In genomic region chr19:54218259-54218658, GRCh38 we compare ENCODE assay signal across 25 cellular contexts. TPM values are rescaled to one million over a fixed set of nuclear protein-coding genes. Genes with fewer than 3 reads are reported as not detected.
DNase-seq lines count a peak whose midpoint lies in the region; ATAC-seq and TF ChIP-seq lines count a peak whose summit lies in the region.
"Had no signal": no experiment of that assay in that cellular context is flagged by ENCODE, and none has a peak within 500 bp of the region (broad histone marks: within the 10 kb centered on the region; RNA-seq: fewer than 3 reads in every experiment).

No MANE protein-coding gene starts in this region.

- H3K4ac ChIP-seq in trophoblast cell (ENCODE audit: low read depth, low read length), result no peak overlapping the region

- H3K23ac ChIP-seq in trophoblast cell (ENCODE audit: low read length), result no peak overlapping the region

- H3K4me3 ChIP-seq in trophoblast cell (ENCODE audit: low read depth, low read length), result no peak overlapping the region
- H3K4me3 ChIP-seq: GM12878, HAP-1, K562 had no signal

- peak overlapping the region; percentile 50 for H3K9ac ChIP-seq in trophoblast cell (ENCODE audit: low read length)

- H4K91ac ChIP-seq in trophoblast cell (ENCODE audit: low read depth, low read length), result no peak overlapping the region

- intact Hi-C loops in activated CD4-positive, alpha-beta T cell treated with anti-CD3 and anti-CD28 coated beads, Interleukin-2, amount 10 ng/mL, durations not matched to agents 24 days and 14 days (cut with micrococcal nuclease), result no loop called here
- intact Hi-C loops in dendritic cell treated with granulocyte-macrophage colony-stimulating factor and Interleukin-4, amounts not matched to agents 40 ng/mL and 50 ng/mL, for 4 days (cut with micrococcal nuclease), result no loop called here

- no peaks in the 10 kb centered on the region for H3K9me3 ChIP-seq in trophoblast cell (ENCODE audit: insufficient read depth, low read depth, low read length)
- H3K9me3 ChIP-seq: HAP-1 had no signal

- no peak overlapping the region for H3K4me2 ChIP-seq in trophoblast cell (ENCODE audit: low read length)

- H4K12ac ChIP-seq in trophoblast cell (ENCODE audit: low read depth, low read length), result no peak overlapping the region

- no peak overlapping the region for H3K27ac Mint-ChIP-seq in activated CD4-positive, alpha-beta T cell treated with anti-CD3 and anti-CD28 coated beads, Interleukin-2, amount 10 ng/mL, durations not matched to agents 24 days and 14 days
- peak overlapping the region; percentile 33 for H3K27ac Mint-ChIP-seq in dendritic cell treated with granulocyte-macrophage colony-stimulating factor and Interleukin-4, amounts not matched to agents 40 ng/mL and 50 ng/mL, for 4 days
- peak overlapping the region; percentile 94 for H3K27ac Mint-ChIP-seq in nephron progenitor cell
- H3K27ac Mint-ChIP-seq: B cell; CD4-positive, alpha-beta T cell had no signal

- H3K4me1 Mint-ChIP-seq in activated CD4-positive, alpha-beta T cell treated with anti-CD3 and anti-CD28 coated beads, Interleukin-2, amount 10 ng/mL, durations not matched to agents 24 days and 14 days, result peaks cover 8% of the 10 kb centered on the region
- peaks cover 55% of the 10 kb centered on the region for H3K4me1 Mint-ChIP-seq in dendritic cell treated with granulocyte-macrophage colony-stimulating factor and Interleukin-4, amounts not matched to agents 40 ng/mL and 50 ng/mL, for 4 days (ENCODE audit: low read depth)
- peaks cover 60% of the 10 kb centered on the region for H3K4me1 Mint-ChIP-seq in nephron progenitor cell
- H3K4me1 Mint-ChIP-seq: B cell had no signal

- no peak for TF ChIP-seq CTCF in nephron progenitor cell (IDR thresholded peaks at IDR 0.05)

- peaks cover 11% of the 10 kb centered on the region in 2 experiments for H3K4me1 ChIP-seq in trophoblast cell (ENCODE audit: control insufficient read depth in 1 of 2, insufficient read depth in 2 of 2, low read length in 2 of 2)
- H3K4me1 ChIP-seq: HAP-1 had no signal

- H3K36me3 ChIP-seq in trophoblast cell (ENCODE audit: control insufficient read depth in 1 of 2, insufficient read depth in 2 of 2, low read length in 2 of 2), result peaks cover 6 to 7% of the 10 kb centered on the region in 2 experiments
- H3K36me3 ChIP-seq: HAP-1 had no signal

- DNase-seq in activated CD4-positive, alpha-beta T cell treated with anti-CD3 and anti-CD28 coated beads, Interleukin-2, amount 10 ng/mL, durations not matched to agents 24 days and 14 days, result peak; percentile 51
- no peak for DNase-seq in activated CD4-positive, alpha-beta T cell treated with anti-CD3 and anti-CD28 coated beads for 1 hour
- DNase-seq in nephron progenitor cell (no peak), trophoblast cell (no peak), DMS 273 treated with DMSO at 0.1 percent for 48 hours (lab: John Stamatoyannopoulos, UW) (no peak), C1 segment of cervical spinal cord (lab: John Stamatoyannopoulos, UW) (no peak)
- DNase-seq: CD4-positive, alpha-beta T cell; DMS53; DND-41; EL; IMR-90 had no signal

- H3K27me3 ChIP-seq in trophoblast cell (ENCODE audit: insufficient read depth, low read length), result no peaks in the 10 kb centered on the region
- H3K27me3 ChIP-seq: BLaER1 treated with 17β-estradiol and CSF1 and Interleukin-3, amounts not matched to agents 10 nM and 100 nM had no signal

- no peak overlapping the region for H3K14ac ChIP-seq in trophoblast cell (ENCODE audit: low read length)

- no peak overlapping the region for H3K4me3 Mint-ChIP-seq in activated CD4-positive, alpha-beta T cell treated with anti-CD3 and anti-CD28 coated beads, Interleukin-2, amount 10 ng/mL, durations not matched to agents 24 days and 14 days
- no peak overlapping the region for H3K4me3 Mint-ChIP-seq in dendritic cell treated with granulocyte-macrophage colony-stimulating factor and Interleukin-4, amounts not matched to agents 40 ng/mL and 50 ng/mL, for 4 days
- H3K4me3 Mint-ChIP-seq in nephron progenitor cell, result peak overlapping the region; percentile 65
- H3K4me3 Mint-ChIP-seq: B cell; CD4-positive, alpha-beta T cell had no signal

- no peak overlapping the region for H3K18ac ChIP-seq in trophoblast cell (ENCODE audit: low read length)

- H2AK5ac ChIP-seq in trophoblast cell (ENCODE audit: low read length), result no peak overlapping the region

- no peak overlapping the region for H2BK5ac ChIP-seq in trophoblast cell (ENCODE audit: low read depth, low read length, poor library complexity)

- no peak overlapping the region for H2BK12ac ChIP-seq in trophoblast cell (ENCODE audit: low read length)

- no CpG with 5 or more reads among the region's 8 CpGs for WGBS in trophoblast cell (ENCODE audit: extremely low coverage, insufficient coverage, insufficient read length)

- H2BK120ac ChIP-seq in trophoblast cell (ENCODE audit: insufficient read depth, low read length, poor library complexity), result no peak overlapping the region

- H3K36me3 Mint-ChIP-seq in activated CD4-positive, alpha-beta T cell treated with anti-CD3 and anti-CD28 coated beads, Interleukin-2, amount 10 ng/mL, durations not matched to agents 24 days and 14 days (ENCODE audit: low read depth), result peaks cover 9% of the 10 kb centered on the region
- peaks cover 60% of the 10 kb centered on the region for H3K36me3 Mint-ChIP-seq in dendritic cell treated with granulocyte-macrophage colony-stimulating factor and Interleukin-4, amounts not matched to agents 40 ng/mL and 50 ng/mL, for 4 days (ENCODE audit: low read depth)
- H3K36me3 Mint-ChIP-seq in nephron progenitor cell (ENCODE audit: low read depth), result peaks cover 22% of the 10 kb centered on the region

- no peaks in the 10 kb centered on the region for H3K79me2 ChIP-seq in trophoblast cell (ENCODE audit: control insufficient read depth, insufficient read depth, low read length, poor library complexity)

- no peak overlapping the region for H3K27ac ChIP-seq in trophoblast cell (ENCODE audit: low read depth, low read length)
- H3K27ac ChIP-seq: 22Rv1, HL-60 had no signal

- H3K79me1 ChIP-seq in trophoblast cell (ENCODE audit: low read length), result no peaks in the 10 kb centered on the region

- ATAC-seq in GM18858 (IDR thresholded peaks at IDR 0.05; ENCODE audit: unreplicated experiment), result no peak
- ATAC-seq: GM12878, K562 had no signal

- H3K9me3 Mint-ChIP-seq in activated CD4-positive, alpha-beta T cell treated with anti-CD3 and anti-CD28 coated beads, Interleukin-2, amount 10 ng/mL, durations not matched to agents 24 days and 14 days, result no peaks in the 10 kb centered on the region
- H3K9me3 Mint-ChIP-seq in dendritic cell treated with granulocyte-macrophage colony-stimulating factor and Interleukin-4, amounts not matched to agents 40 ng/mL and 50 ng/mL, for 4 days, result no peaks in the 10 kb centered on the region
- peaks cover 11% of the 10 kb centered on the region for H3K9me3 Mint-ChIP-seq in nephron progenitor cell
- H3K9me3 Mint-ChIP-seq: CD4-positive, alpha-beta T cell had no signal

- H4K8ac ChIP-seq in trophoblast cell (ENCODE audit: low read depth, low read length), result no peak overlapping the region

- H2AFZ ChIP-seq in trophoblast cell (ENCODE audit: insufficient read depth, low read length, poor library complexity), result no peak overlapping the region

- H3K27me3 Mint-ChIP-seq in activated CD4-positive, alpha-beta T cell treated with anti-CD3 and anti-CD28 coated beads, Interleukin-2, amount 10 ng/mL, durations not matched to agents 24 days and 14 days, result peaks cover 4% of the 10 kb centered on the region
- no peaks in the 10 kb centered on the region for H3K27me3 Mint-ChIP-seq in dendritic cell treated with granulocyte-macrophage colony-stimulating factor and Interleukin-4, amounts not matched to agents 40 ng/mL and 50 ng/mL, for 4 days
- H3K27me3 Mint-ChIP-seq in nephron progenitor cell (ENCODE audit: low read depth, poor library complexity), result peaks cover 6% of the 10 kb centered on the region
- H3K27me3 Mint-ChIP-seq: B cell; CD4-positive, alpha-beta T cell had no signal

RNA-seq across cellular contexts. Expression of gene LILRB3, which starts 4.5 kb away (rescaled TPM):
- total RNA-seq in activated CD4-positive, alpha-beta T cell treated with anti-CD3 and anti-CD28 coated beads, Interleukin-2, amount 10 ng/mL, durations not matched to agents 24 days and 14 days, result 0.26 TPM in 1 of 2 replicates, not detected in the other
- 0.33 and 0.50 TPM in 2 replicates for polyA plus RNA-seq in trophoblast cell (2013)
- total RNA-seq: A673, H4, HT1080, IMR-90, K562 had no signal
- polyA plus RNA-seq: AG04450, IMR-90 had no signal

RNA-seq across cellular contexts. Expression of gene RPS9, which starts 17.6 kb away (rescaled TPM):
- 1,530 and 1,555 TPM in 2 replicates for total RNA-seq in activated CD4-positive, alpha-beta T cell treated with anti-CD3 and anti-CD28 coated beads, Interleukin-2, amount 10 ng/mL, durations not matched to agents 24 days and 14 days
- polyA plus RNA-seq in trophoblast cell (2013), result 1,462 and 1,531 TPM in 2 replicates

RNA-seq across cellular contexts. Expression of gene LILRA6, which starts 24.3 kb away (rescaled TPM):
- 0.09 TPM in 1 of 2 replicates, not detected in the other for total RNA-seq in activated CD4-positive, alpha-beta T cell treated with anti-CD3 and anti-CD28 coated beads, Interleukin-2, amount 10 ng/mL, durations not matched to agents 24 days and 14 days
- 0.08 and 0.14 TPM in 2 replicates for polyA plus RNA-seq in trophoblast cell (2013)
- total RNA-seq: A673, B cell, G401, H4, HT1080, IMR-90, K562 had no signal
- polyA plus RNA-seq: AG04450, IMR-90 had no signal

RNA-seq across cellular contexts. Expression of gene TSEN34, which starts 27.2 kb away (rescaled TPM):
- total RNA-seq in activated CD4-positive, alpha-beta T cell treated with anti-CD3 and anti-CD28 coated beads, Interleukin-2, amount 10 ng/mL, durations not matched to agents 24 days and 14 days, result 17.9 and 18.4 TPM in 2 replicates
- 73.3 and 75.2 TPM in 2 replicates for polyA plus RNA-seq in trophoblast cell (2013)

RNA-seq across cellular contexts. Expression of gene MBOAT7, which starts 28.9 kb away (rescaled TPM):
- 289 and 291 TPM in 2 replicates for total RNA-seq in activated CD4-positive, alpha-beta T cell treated with anti-CD3 and anti-CD28 coated beads, Interleukin-2, amount 10 ng/mL, durations not matched to agents 24 days and 14 days
- 289 and 304 TPM in 2 replicates for polyA plus RNA-seq in trophoblast cell (2013)
